8 cellular contexts compared by ENCODE assay signal in the genomic region with DNA sequence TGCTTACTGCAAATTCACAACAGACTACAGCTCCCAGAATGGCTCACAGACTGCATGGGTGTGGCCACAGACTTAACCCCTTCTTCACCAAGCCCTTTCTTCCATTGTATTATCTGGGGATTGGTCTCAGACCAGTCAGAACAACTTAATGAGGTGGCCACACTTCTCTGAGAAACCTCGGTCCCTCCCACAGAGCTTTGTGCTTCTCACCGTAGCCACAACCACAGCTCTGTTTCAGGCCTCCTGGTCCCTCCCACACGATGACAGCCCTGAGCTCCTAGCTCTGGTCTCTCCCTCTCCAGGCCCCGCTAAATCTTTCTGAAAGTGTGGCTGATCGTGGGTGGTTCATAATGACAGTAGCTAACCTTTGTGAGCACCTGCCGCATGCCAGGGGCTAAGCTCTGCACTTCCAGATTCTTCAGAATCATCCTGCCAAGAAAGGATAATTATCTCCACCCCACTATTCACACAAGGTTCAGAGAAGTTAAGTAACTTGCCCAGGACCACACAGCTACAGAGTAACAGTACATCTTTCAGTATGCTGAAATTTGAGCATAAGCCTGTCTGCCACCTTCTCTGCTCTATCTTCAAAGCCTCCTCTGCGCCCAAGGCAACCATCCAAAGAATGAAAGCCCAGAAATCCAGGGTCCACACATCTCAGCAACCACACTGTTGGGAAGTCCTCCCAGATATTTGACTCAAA. TPM values are rescaled to one million over a fixed set of nuclear protein-coding genes. Genes with fewer than 3 reads are reported as not detected.
DNase-seq lines count a peak whose midpoint lies in the region; ATAC-seq, FAIRE-seq and TF ChIP-seq lines count a peak whose summit lies in the region.

No MANE protein-coding gene starts in this region.

- H3K9me3 Mint-ChIP-seq in astrocyte (ENCODE audit: unreplicated experiment) (peaks cover 3% of the 10 kb centered on the region), mesothelial cell of epicardium (peaks cover 4% of the 10 kb centered on the region)

- CTCF ChIA-PET in GM10248 (lab: Yijun Ruan, JAX) = interaction anchor here (0.7 to 8.0 kb wide), 11 partner anchors 10 to 567 kb away, joined by 3 to 117 read pairs (median 4); no protein-coding TSS in a partner anchor

- H4K20me1 ChIP-seq in astrocyte (ENCODE audit: insufficient read depth, low read length) = no peaks in the 10 kb centered on the region

- no peak overlapping the region for H3K27ac ChIP-seq in astrocyte (ENCODE audit: low read depth, low read length)

- TF ChIP-seq CTCF in GM10248 (IDR thresholded peaks at IDR 0.05; ENCODE audit: control extremely low read depth, extremely low read depth, low read depth, missing control alignments) = no peak
- TF ChIP-seq CTCF in astrocyte (IDR thresholded peaks at IDR 0.05; ENCODE audit: insufficient read depth, low read depth, low read length) = no peak
- TF ChIP-seq CTCF in mesothelial cell of epicardium (IDR thresholded peaks at IDR 0.05; ENCODE audit: unreplicated experiment) = no peak

- peak; percentile 91 for DNase-seq in GM10248 (ENCODE audit: extremely low spot score)
- DNase-seq in astrocyte (ENCODE audit: low read depth) = peak; percentile 8
- DNase-seq in NCI-H2196 treated with DMSO at 0.1 percent for 48 hours (lab: John Stamatoyannopoulos, UW; ENCODE audit: unreplicated experiment) = no peak
- DNase-seq in mesothelial cell of epicardium (ENCODE audit: low spot score in 2 of 2, unreplicated experiment in 2 of 2) = no peak
- no peak for DNase-seq in putamen (ENCODE audit: low spot score)
- no peak for DNase-seq in mucosa of gallbladder (ENCODE audit: low spot score)

- H2AFZ ChIP-seq in astrocyte (ENCODE audit: low read depth, low read length) = no peak overlapping the region

- no peak overlapping the region for H3K4me3 ChIP-seq in astrocyte (ENCODE audit: insufficient read depth, low read depth, low read length)

- peaks cover 8% of the 10 kb centered on the region for H3K9me3 ChIP-seq in astrocyte (ENCODE audit: insufficient read depth, low read depth, low read length)

- no peaks in the 10 kb centered on the region for H3K79me2 ChIP-seq in astrocyte (ENCODE audit: insufficient read depth, low read length)

- POLR2A ChIA-PET in GM10248 (lab: Yijun Ruan, JAX) = interaction anchor here (0.6 to 0.9 kb wide), 3 partner anchors 8 to 47 kb away, joined by 3 to 6 read pairs (median 3); no protein-coding TSS in a partner anchor

- no peak overlapping the region for H3K27ac Mint-ChIP-seq in astrocyte (ENCODE audit: unreplicated experiment)
- H3K27ac Mint-ChIP-seq in mesothelial cell of epicardium = no peak overlapping the region

- peaks cover 38% of the 10 kb centered on the region for H3K27me3 ChIP-seq in astrocyte (ENCODE audit: insufficient read depth, low read length)

- no peak overlapping the region for H3K4me2 ChIP-seq in astrocyte (ENCODE audit: low read length)

- peaks cover 3% of the 10 kb centered on the region for H3K4me1 ChIP-seq in astrocyte (ENCODE audit: insufficient read depth, low read length)

- peak; percentile 85 for ATAC-seq in GM19452 (IDR thresholded peaks at IDR 0.05; ENCODE audit: unreplicated experiment)
- ATAC-seq in HG03378 (IDR thresholded peaks at IDR 0.05; ENCODE audit: unreplicated experiment) = peak; percentile 84

- H3K4me1 Mint-ChIP-seq in astrocyte (ENCODE audit: low read depth, unreplicated experiment) = peaks cover 9% of the 10 kb centered on the region
- H3K4me1 Mint-ChIP-seq in mesothelial cell of epicardium = no peaks in the 10 kb centered on the region

- H3K27me3 Mint-ChIP-seq in astrocyte (ENCODE audit: low read depth, unreplicated experiment) (peaks cover 56% of the 10 kb centered on the region), mesothelial cell of epicardium (ENCODE audit: low read depth) (peaks cover 50% of the 10 kb centered on the region)

- H3K9ac ChIP-seq in astrocyte (ENCODE audit: low read length) = no peak overlapping the region

- H3K4me3 Mint-ChIP-seq in astrocyte (ENCODE audit: unreplicated experiment) (no peak overlapping the region), mesothelial cell of epicardium (no peak overlapping the region)

- H3K36me3 ChIP-seq in astrocyte (ENCODE audit: insufficient read depth, low read length) = no peaks in the 10 kb centered on the region

- H3K36me3 Mint-ChIP-seq in astrocyte (ENCODE audit: low read depth, unreplicated experiment) = no peaks in the 10 kb centered on the region
- no peaks in the 10 kb centered on the region for H3K36me3 Mint-ChIP-seq in mesothelial cell of epicardium

- no peak for FAIRE-seq in astrocyte (lab: Jason Lieb, UNC)

RNA-seq across cellular contexts. Expression of a gene that starts 5.4 kb away (rescaled TPM):
- total RNA-seq in astrocyte = 0.75 and 0.82 TPM in 2 replicates
- total RNA-seq in mesothelial cell of epicardium = 0.63 to 1.4 TPM (median 1.1 TPM) in 3 replicates
- 23.7 TPM for total RNA-seq in mucosa of gallbladder

Comparison
In these comparisons a context has a peak if more than half of its experiments do, and no peak if none do; other contexts are left out.
1. DNase-seq: peak in GM10248 (single experiment) and astrocyte (single experiment); none in NCI-H2196 treated with DMSO at 0.1 percent for 48 hours (single experiment), mesothelial cell of epicardium (0 of 2), putamen (single experiment) and mucosa of gallbladder (single experiment).
2. RNA of a gene that starts 5.4 kb away (total RNA-seq): 23.7 TPM in mucosa of gallbladder (single experiment); 0.63 to 1.4 TPM in mesothelial cell of epicardium and 0.75 to 0.82 TPM in astrocyte; every median in the first group is over 10 times any median in the second.